Comparison of ENCODE assay signal across 16 cellular contexts in the genomic region with DNA sequence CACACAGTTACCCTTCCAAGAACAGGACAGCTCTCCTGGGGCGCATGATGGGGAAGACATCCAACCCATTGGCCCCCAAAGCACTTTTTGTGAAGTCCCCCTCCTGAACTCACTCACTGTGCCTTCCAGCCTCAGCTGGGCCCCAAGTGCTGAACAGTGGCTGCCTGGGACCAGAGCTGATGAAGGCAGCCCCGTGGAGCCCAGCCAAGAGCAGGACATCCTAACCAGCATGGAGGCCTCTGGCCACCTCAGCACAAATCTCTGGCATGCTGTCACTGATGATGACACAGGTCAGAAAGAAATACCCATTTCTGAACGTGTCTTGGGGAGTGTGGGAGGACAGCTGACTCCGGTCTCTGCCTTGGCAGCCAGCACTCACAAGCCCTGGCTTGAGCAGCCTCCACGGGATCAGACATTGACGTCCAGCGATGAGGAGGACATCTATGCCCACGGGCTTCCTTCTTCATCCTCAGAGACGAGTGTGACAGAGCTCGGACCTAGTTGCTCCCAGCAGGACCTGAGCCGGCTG.
"Had no signal": no experiment of that assay in that cellular context is flagged by ENCODE, and none has a peak within 500 bp of the region (broad histone marks: within the 10 kb centered on the region; RNA-seq: fewer than 3 reads in every experiment).

No MANE protein-coding gene starts in this region.

- H3K9me3 ChIP-seq: gastrocnemius medialis, heart right ventricle, mucosa of descending colon, stomach, tibial nerve had no signal

- H3K27me3 ChIP-seq: gastrocnemius medialis, heart right ventricle, stomach, tibial nerve had no signal

- DNase-seq: heart right ventricle; hypothalamus; kidney glomerular epithelial cell; mucosa of descending colon; naive thymus-derived CD8-positive, alpha-beta T cell; right cardiac atrium; small intestine; stimulated activated CD4-positive, alpha-beta T cell treated with anti-CD3 and anti-CD28 coated beads, Interleukin-12 subunit alpha, Interleukin-12 subunit beta, amount 100 ng/mL, for 4 hours; stimulated activated naive CD4-positive, alpha-beta T cell; stomach had no signal

- H3K4me3 ChIP-seq: gastrocnemius medialis, heart right ventricle, mucosa of descending colon, stomach, tibial nerve had no signal

- H3K27ac ChIP-seq: heart right ventricle, stomach, tibial nerve had no signal

- FAIRE-seq: colon, endothelial cell of umbilical vein, islet of Langerhans, small intestine had no signal

- ATAC-seq: left lobe of liver; mucosa of descending colon; naive thymus-derived CD8-positive, alpha-beta T cell; right cardiac atrium had no signal
